In genomic region chr13:114002009-114002544, GRCh38 we compare ENCODE assay signal across 22 cellular contexts. TPM values are rescaled to one million over a fixed set of nuclear protein-coding genes. Genes with fewer than 3 reads are reported as not detected.
DNase-seq lines count a peak whose midpoint lies in the region; ATAC-seq and TF ChIP-seq lines count a peak whose summit lies in the region.
"Had no signal": no experiment of that assay in that cellular context is flagged by ENCODE, and none has a peak within 500 bp of the region (broad histone marks: within the 10 kb centered on the region; RNA-seq: fewer than 3 reads in every experiment).

No MANE protein-coding gene starts in this region.

- H2AK5ac ChIP-seq in H9 (ENCODE audit: insufficient read length, low read length) = no peak overlapping the region

- H3K27ac Mint-ChIP-seq in H9 = peak overlapping the region in 2 of 3 experiments; percentile 11 to 85; a peak in 3 of 7 replicates
- no peak overlapping the region for H3K27ac Mint-ChIP-seq in chondrocyte (ENCODE audit: unreplicated experiment)
- H3K27ac Mint-ChIP-seq: activated naive CD4-positive, alpha-beta T cell treated with anti-CD3 and anti-CD28 coated beads for 36 hours had no signal

- no peak overlapping the region for H3K4ac ChIP-seq in H9 (ENCODE audit: low read depth, low read length)

- no peaks in the 10 kb centered on the region for H3K27me3 Mint-ChIP-seq in H9 (ENCODE audit: low read depth)
- H3K27me3 Mint-ChIP-seq in chondrocyte (ENCODE audit: low read depth) = no peaks in the 10 kb centered on the region
- H3K27me3 Mint-ChIP-seq: memory B cell had no signal

- H3K23me2 ChIP-seq in H9 (ENCODE audit: insufficient read length, low read depth, low read length, poor library complexity, severe bottlenecking) = no peaks in the 10 kb centered on the region

- H3K4me1 ChIP-seq in H9 (ENCODE audit: insufficient read depth, low read length) = no peaks in the 10 kb centered on the region

- H3K18ac ChIP-seq in H9 (ENCODE audit: insufficient read length, low read depth, low read length) = no peak overlapping the region

- no peaks in the 10 kb centered on the region for H3K9me3 ChIP-seq in H9 (ENCODE audit: control insufficient read depth, low read depth, low read length)
- H3K9me3 ChIP-seq: ascending aorta, SJSA1, tibial artery had no signal

- no peak overlapping the region for H4K8ac ChIP-seq in H9 (replicated peaks; ENCODE audit: insufficient read length, low read depth, low read length)

- no peak overlapping the region for H2BK15ac ChIP-seq in H9 (ENCODE audit: low read depth, low read length)

- no peak overlapping the region for H3K23ac ChIP-seq in H9 (ENCODE audit: insufficient read length, low read depth, low read length)

- H3K56ac ChIP-seq in H9 (ENCODE audit: insufficient read length, low read depth, low read length) = no peak overlapping the region

- no CpG with 5 or more reads among the region's 27 CpGs for WGBS in H9 (ENCODE audit: extremely low coverage, insufficient read length, low lambda C conversion rate)

- H3K36me3 Mint-ChIP-seq in H9 (ENCODE audit: insufficient read depth in 1 of 3, low read depth in 3 of 3) (peaks cover 3 to 6% (median 5%) of the 10 kb centered on the region in 3 experiments; a peak in 4 of 7 replicates), chondrocyte (ENCODE audit: low read depth) (peaks cover 19% of the 10 kb centered on the region)

- DNase-seq in ELF-1 (ENCODE audit: low read depth, low spot score) (peak; percentile 74), H9 (no peak), chondrocyte (ENCODE audit: low spot score) (peak; percentile 77), omental fat pad (ENCODE audit: low spot score) (no peak)
- DNase-seq: activated naive CD4-positive, alpha-beta T cell treated with anti-CD3 and anti-CD28 coated beads for 36 hours; activated T-cell treated with anti-CD3 and anti-CD28 coated beads, Interleukin-2, amount 50 U/mL, for 48 hours; caudate nucleus; dermis blood vessel endothelial cell; EL; IMR-90; kidney glomerular epithelial cell; NCI-H510A; occipital lobe; stimulated activated naive CD8-positive, alpha-beta T cell treated with anti-CD3 and anti-CD28 coated beads, Interleukin-15, Interleukin-2, amounts not matched to agents 100 U/mL and 50 U/mL, for 24 hours; tibial artery had no signal

- H3K9me3 Mint-ChIP-seq in H9 (no peaks in the 10 kb centered on the region), chondrocyte (ENCODE audit: low read depth) (no peaks in the 10 kb centered on the region)
- H3K9me3 Mint-ChIP-seq: activated naive CD4-positive, alpha-beta T cell treated with anti-CD3 and anti-CD28 coated beads for 36 hours; memory B cell had no signal

- TF ChIP-seq CTCF in H9 (conservative IDR thresholded peaks at IDR 0.05) (no peak), chondrocyte (IDR thresholded peaks at IDR 0.05) (no peak), omental fat pad (IDR thresholded peaks at IDR 0.05) (no peak)

- no peaks in the 10 kb centered on the region for H4K20me1 ChIP-seq in H9 (ENCODE audit: control insufficient read depth, insufficient read depth, insufficient read length)

- no peak overlapping the region for H2AFZ ChIP-seq in H9 (ENCODE audit: low read length)

- ATAC-seq in omental fat pad (ENCODE audit: low FRiP score) (peak; percentile 38), HG02852 (IDR thresholded peaks at IDR 0.05; ENCODE audit: unreplicated experiment) (no peak), GM21825 (IDR thresholded peaks at IDR 0.05; ENCODE audit: unreplicated experiment) (no peak), GM18520 (IDR thresholded peaks at IDR 0.05; ENCODE audit: unreplicated experiment) (no peak)
- ATAC-seq: stimulated activated naive CD8-positive, alpha-beta T cell treated with anti-CD3 and anti-CD28 coated beads, Interleukin-15, Interleukin-2, amounts not matched to agents 100 U/mL and 50 U/mL, for 24 hours had no signal

- no peak overlapping the region for H2BK12ac ChIP-seq in H9 (ENCODE audit: insufficient read length, low read depth, low read length)

- H2BK20ac ChIP-seq in H9 (ENCODE audit: low read depth, low read length, poor library complexity, severe bottlenecking) = no peak overlapping the region

- no peak overlapping the region for H3K4me2 ChIP-seq in H9 (ENCODE audit: insufficient read depth, insufficient read length, low read length)

- H3K9ac ChIP-seq in H9 (ENCODE audit: extremely low read depth, insufficient read length, low read length) = no peak overlapping the region

- no peaks in the 10 kb centered on the region for H3K79me1 ChIP-seq in H9 (ENCODE audit: insufficient read depth, low read depth, low read length, poor library complexity, severe bottlenecking)

- no peak overlapping the region for H2BK5ac ChIP-seq in H9 (ENCODE audit: insufficient read length, low read length)

- no peak overlapping the region for H4K5ac ChIP-seq in H9 (ENCODE audit: insufficient read length, low read depth, low read length)

- H2BK120ac ChIP-seq in H9 (ENCODE audit: low read depth, low read length, poor library complexity, severe bottlenecking) = no peak overlapping the region

- H3T11ph ChIP-seq in H9 (ENCODE audit: low read length) = no peak overlapping the region

- H3K4me1 Mint-ChIP-seq in H9 (0 out of 4 replicates have a peak, but pooled peaks cover 0 to 4% of the 10 kb centered on the region in 2 experiments), chondrocyte (ENCODE audit: low read depth) (peaks cover 10% of the 10 kb centered on the region)
- H3K4me1 Mint-ChIP-seq: memory B cell had no signal

- H3K4me3 Mint-ChIP-seq in H9 = peak overlapping the region in 1 of 2 experiments; percentile 11; a peak in 2 of 5 replicates
- H3K4me3 Mint-ChIP-seq in chondrocyte (ENCODE audit: unreplicated experiment) = no peak overlapping the region
- H3K4me3 Mint-ChIP-seq: activated naive CD4-positive, alpha-beta T cell treated with anti-CD3 and anti-CD28 coated beads for 36 hours; memory B cell had no signal

- H4K91ac ChIP-seq in H9 (ENCODE audit: insufficient read length, low read depth, low read length) = no peak overlapping the region

- no peaks in the 10 kb centered on the region for H3K27me3 ChIP-seq in H9 (ENCODE audit: insufficient read depth, low read length)
- H3K27me3 ChIP-seq: ascending aorta, SJSA1, tibial artery had no signal

- no peaks in the 10 kb centered on the region for H3K79me2 ChIP-seq in H9 (ENCODE audit: insufficient read depth, low read length)

- H3K14ac ChIP-seq in H9 (ENCODE audit: insufficient read depth, low read length) = no peak overlapping the region; the same call in 1 of the 2 replicates

- no peak overlapping the region for H3K27ac ChIP-seq in H9 (ENCODE audit: insufficient read length, low read depth, low read length)
- H3K27ac ChIP-seq: ascending aorta, SJSA1, tibial artery had no signal

RNA-seq across cellular contexts. Expression of gene C13orf46, which starts 28.2 kb away (rescaled TPM):
- total RNA-seq in H9 (2021) (0.15 and 0.55 TPM in 2 replicates), chondrocyte (1.7 to 2.2 TPM (median 2.0 TPM) in 3 replicates), omental fat pad (1 to 10 TPM in 2 of 4 donors, under 1 TPM in 2; 0.13 to 6.9 (median 1.6) TPM)
- total RNA-seq: myocyte, SJSA1 had no signal

Comparison
In these comparisons a context has a peak if more than half of its experiments do, and no peak if none do; other contexts are left out.
1. DNase-seq: peak in ELF-1 (single experiment) and chondrocyte (single experiment); none in H9 (single experiment) and omental fat pad (single experiment).